ENCODE assay signal across 1 cellular context in genomic region chr2:176931588-176932563, GRCh38.
TF ChIP-seq lines count a peak whose summit lies in the region.

No MANE protein-coding gene starts in this region.

TF ChIP-seq in K562, 482 proteins besides CTCF, POLR2A, EP300 and RAD21 (continued from another document and continues in another):
- TF ChIP-seq ZFP91 (CRISPR knock-in tag; IDR thresholded peaks at IDR 0.05) (no peak), FOXM1 (IDR thresholded peaks at IDR 0.05; ENCODE audit: low read depth) (peak; percentile 51; the same call in 1 of the 2 replicates), FOXM1 (CRISPR knock-in tag; IDR thresholded peaks at IDR 0.05; ENCODE audit: low read depth) (no peak), ZEB2 (IDR thresholded peaks at IDR 0.05) (peak; percentile 68; the same call in 1 of the 2 replicates), THRAP3 (IDR thresholded peaks at IDR 0.05; ENCODE audit: borderline replicate concordance) (no peak), ZNF445 (CRISPR knock-in tag; IDR thresholded peaks at IDR 0.05; ENCODE audit: low read depth) (no peak), ZSCAN29 (IDR thresholded peaks at IDR 0.05) (no peak), RNF219 (CRISPR knock-in tag; IDR thresholded peaks at IDR 0.05) (no peak), HMGN3 (IDR thresholded peaks at IDR 0.05; ENCODE audit: borderline replicate concordance, extremely low read depth, insufficient read length, low read depth, low read length) (no peak), FOXJ3 (CRISPR knock-in tag; IDR thresholded peaks at IDR 0.05) (no peak), MCM5 (IDR thresholded peaks at IDR 0.05; ENCODE audit: low read depth) (no peak), MEIS2 (IDR thresholded peaks at IDR 0.05; ENCODE audit: partially characterized antibody) (peak; percentile 100), NELFE (IDR thresholded peaks at IDR 0.05; ENCODE audit: insufficient read depth, insufficient read length) (no peak), E2F5 (CRISPR knock-in tag; IDR thresholded peaks at IDR 0.05) (no peak), CXXC5 (CRISPR knock-in tag; IDR thresholded peaks at IDR 0.05) (peak; percentile 45), REST (CRISPR knock-in tag; IDR thresholded peaks at IDR 0.05; ENCODE audit: low read depth) (no peak), ZNF407 (IDR thresholded peaks at IDR 0.05; ENCODE audit: low read depth) (no peak), EHMT2 (IDR thresholded peaks at IDR 0.05) (no peak), ZNF644 (tag; IDR thresholded peaks at IDR 0.05; ENCODE audit: low read depth) (no peak), ZNF584 (CRISPR knock-in tag; IDR thresholded peaks at IDR 0.05; ENCODE audit: low read depth) (no peak), ZBTB2 (IDR thresholded peaks at IDR 0.05) (no peak), ARNT (IDR thresholded peaks at IDR 0.05) (peak in 1 of 2 experiments; percentile 94; a peak in 2 of 4 replicates), ZNF830 (CRISPR knock-in tag; IDR thresholded peaks at IDR 0.05) (no peak), ZNF740 (CRISPR knock-in tag; IDR thresholded peaks at IDR 0.05) (no peak), ZNF740 (tag; IDR thresholded peaks at IDR 0.05) (no peak), ELK1 (CRISPR knock-in tag; IDR thresholded peaks at IDR 0.05) (no peak), HNRNPLL (IDR thresholded peaks at IDR 0.05; ENCODE audit: low read depth, low read length, poor library complexity, severe bottlenecking) (no peak), NCOR1 (IDR thresholded peaks at IDR 0.05) (no peak), GTF2E2 (tag; IDR thresholded peaks at IDR 0.05) (no peak), THRB (CRISPR knock-in tag; conservative IDR thresholded peaks at IDR 0.05) (0 out of 2 replicates have a peak, but pooled peaks have one; percentile 50), PHB2 (IDR thresholded peaks at IDR 0.05; ENCODE audit: low read depth) (no peak), PATZ1 (CRISPR knock-in tag; IDR thresholded peaks at IDR 0.05; ENCODE audit: borderline replicate concordance) (0 out of 2 replicates have a peak, but pooled peaks have one; percentile 27), HDAC6 (IDR thresholded peaks at IDR 0.05; ENCODE audit: low read depth, low read length) (no peak)
